In the genomic region with DNA sequence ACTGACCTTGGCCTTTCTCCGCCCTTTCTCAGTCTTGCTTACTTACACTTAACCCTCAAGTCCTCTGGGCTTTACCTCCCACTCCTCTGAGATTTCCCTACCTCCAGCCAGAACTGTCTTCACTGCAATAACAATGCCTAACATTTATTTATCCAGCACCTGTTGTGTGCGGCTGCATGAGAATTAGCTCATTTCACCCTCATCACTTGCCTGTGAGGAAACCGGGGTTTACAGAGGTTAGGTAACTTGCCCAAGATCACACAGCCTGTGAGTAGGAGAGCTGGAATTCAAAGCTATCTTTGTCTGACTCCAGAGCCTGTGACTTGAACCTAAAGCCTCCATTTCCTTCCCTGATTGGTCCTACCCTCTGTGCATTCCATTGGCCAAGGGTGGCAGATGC, we compare ENCODE assay signal across 1 cellular context.
TF ChIP-seq lines count a peak whose summit lies in the region.

No MANE protein-coding gene starts in this region.

TF ChIP-seq in HepG2, 621 proteins besides CTCF, POLR2A, EP300 and RAD21:
- TF ChIP-seq JUNB (CRISPR knock-in tag; IDR thresholded peaks at IDR 0.05; ENCODE audit: borderline replicate concordance) = peak; percentile 36; the same call in 1 of the 2 replicates
- TF ChIP-seq, protein P1, sequence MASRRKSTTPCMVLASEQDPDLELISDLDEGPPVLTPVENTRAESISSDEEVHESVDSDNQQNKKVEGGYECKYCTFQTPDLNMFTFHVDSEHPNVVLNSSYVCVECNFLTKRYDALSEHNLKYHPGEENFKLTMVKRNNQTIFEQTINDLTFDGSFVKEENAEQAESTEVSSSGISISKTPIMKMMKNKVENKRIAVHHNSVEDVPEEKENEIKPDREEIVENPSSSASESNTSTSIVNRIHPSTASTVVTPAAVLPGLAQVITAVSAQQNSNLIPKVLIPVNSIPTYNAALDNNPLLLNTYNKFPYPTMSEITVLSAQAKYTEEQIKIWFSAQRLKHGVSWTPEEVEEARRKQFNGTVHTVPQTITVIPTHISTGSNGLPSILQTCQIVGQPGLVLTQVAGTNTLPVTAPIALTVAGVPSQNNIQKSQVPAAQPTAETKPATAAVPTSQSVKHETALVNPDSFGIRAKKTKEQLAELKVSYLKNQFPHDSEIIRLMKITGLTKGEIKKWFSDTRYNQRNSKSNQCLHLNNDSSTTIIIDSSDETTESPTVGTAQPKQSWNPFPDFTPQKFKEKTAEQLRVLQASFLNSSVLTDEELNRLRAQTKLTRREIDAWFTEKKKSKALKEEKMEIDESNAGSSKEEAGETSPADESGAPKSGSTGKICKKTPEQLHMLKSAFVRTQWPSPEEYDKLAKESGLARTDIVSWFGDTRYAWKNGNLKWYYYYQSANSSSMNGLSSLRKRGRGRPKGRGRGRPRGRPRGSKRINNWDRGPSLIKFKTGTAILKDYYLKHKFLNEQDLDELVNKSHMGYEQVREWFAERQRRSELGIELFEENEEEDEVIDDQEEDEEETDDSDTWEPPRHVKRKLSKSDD (CRISPR knock-in tag; IDR thresholded peaks at IDR 0.05; ENCODE audit: low read depth) = 0 out of 2 replicates have a peak, but pooled peaks have one; percentile 32
- TF ChIP-seq NFKBIZ (CRISPR knock-in tag; IDR thresholded peaks at IDR 0.05) = no peak
- no peak for TF ChIP-seq HNRNPLL (IDR thresholded peaks at IDR 0.05; ENCODE audit: low read depth, low read length, poor library complexity, severe bottlenecking)
- no peak for TF ChIP-seq ATF7 (IDR thresholded peaks at IDR 0.05)
- 0 out of 2 replicates have a peak, but pooled peaks have one; percentile 44 for TF ChIP-seq ATF7 (CRISPR knock-in tag; IDR thresholded peaks at IDR 0.05)
- TF ChIP-seq, protein P2, sequence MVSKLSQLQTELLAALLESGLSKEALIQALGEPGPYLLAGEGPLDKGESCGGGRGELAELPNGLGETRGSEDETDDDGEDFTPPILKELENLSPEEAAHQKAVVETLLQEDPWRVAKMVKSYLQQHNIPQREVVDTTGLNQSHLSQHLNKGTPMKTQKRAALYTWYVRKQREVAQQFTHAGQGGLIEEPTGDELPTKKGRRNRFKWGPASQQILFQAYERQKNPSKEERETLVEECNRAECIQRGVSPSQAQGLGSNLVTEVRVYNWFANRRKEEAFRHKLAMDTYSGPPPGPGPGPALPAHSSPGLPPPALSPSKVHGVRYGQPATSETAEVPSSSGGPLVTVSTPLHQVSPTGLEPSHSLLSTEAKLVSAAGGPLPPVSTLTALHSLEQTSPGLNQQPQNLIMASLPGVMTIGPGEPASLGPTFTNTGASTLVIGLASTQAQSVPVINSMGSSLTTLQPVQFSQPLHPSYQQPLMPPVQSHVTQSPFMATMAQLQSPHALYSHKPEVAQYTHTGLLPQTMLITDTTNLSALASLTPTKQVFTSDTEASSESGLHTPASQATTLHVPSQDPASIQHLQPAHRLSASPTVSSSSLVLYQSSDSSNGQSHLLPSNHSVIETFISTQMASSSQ (IDR thresholded peaks at IDR 0.05; ENCODE audit: low read depth) = no peak
- TF ChIP-seq, protein P2 (CRISPR knock-in tag; IDR thresholded peaks at IDR 0.05; ENCODE audit: borderline replicate concordance) = no peak
- TF ChIP-seq, protein P3, sequence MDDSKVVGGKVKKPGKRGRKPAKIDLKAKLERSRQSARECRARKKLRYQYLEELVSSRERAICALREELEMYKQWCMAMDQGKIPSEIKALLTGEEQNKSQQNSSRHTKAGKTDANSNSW (CRISPR knock-in tag; IDR thresholded peaks at IDR 0.05; ENCODE audit: borderline replicate concordance) = no peak
- TF ChIP-seq NR1H2 (CRISPR knock-in tag; IDR thresholded peaks at IDR 0.05; ENCODE audit: borderline replicate concordance, low read depth) = 0 out of 2 replicates have a peak, but pooled peaks have one; percentile 10
